1 cellular context compared by ENCODE assay signal in the genomic region with DNA sequence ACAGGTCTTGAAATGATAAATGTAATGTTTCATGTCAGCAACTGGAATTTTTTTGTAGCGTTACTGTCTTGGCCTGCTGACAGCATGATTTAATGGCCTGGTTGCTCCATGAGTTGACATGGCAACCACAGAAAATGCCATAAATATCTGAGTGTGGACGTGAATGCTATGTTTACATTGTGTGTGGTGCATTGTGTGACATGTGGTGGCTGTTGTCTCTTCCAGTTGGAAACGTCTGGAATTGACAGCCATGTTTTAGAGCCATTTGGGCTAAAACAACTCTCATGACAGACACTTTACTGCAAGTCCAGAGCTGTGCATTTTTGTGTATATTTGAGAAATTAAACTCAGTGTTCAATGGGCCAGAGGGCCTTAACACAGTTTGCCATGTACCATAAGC.
A peak's percentile ranks its signal among the peaks of the same experiment; 100 is the strongest.
TF ChIP-seq lines count a peak whose summit lies in the region.

No MANE protein-coding gene starts in this region.

TF ChIP-seq in K562, 482 proteins besides CTCF, POLR2A, EP300 and RAD21 (continued from another document and continues in another):
- TF ChIP-seq, protein P1, sequence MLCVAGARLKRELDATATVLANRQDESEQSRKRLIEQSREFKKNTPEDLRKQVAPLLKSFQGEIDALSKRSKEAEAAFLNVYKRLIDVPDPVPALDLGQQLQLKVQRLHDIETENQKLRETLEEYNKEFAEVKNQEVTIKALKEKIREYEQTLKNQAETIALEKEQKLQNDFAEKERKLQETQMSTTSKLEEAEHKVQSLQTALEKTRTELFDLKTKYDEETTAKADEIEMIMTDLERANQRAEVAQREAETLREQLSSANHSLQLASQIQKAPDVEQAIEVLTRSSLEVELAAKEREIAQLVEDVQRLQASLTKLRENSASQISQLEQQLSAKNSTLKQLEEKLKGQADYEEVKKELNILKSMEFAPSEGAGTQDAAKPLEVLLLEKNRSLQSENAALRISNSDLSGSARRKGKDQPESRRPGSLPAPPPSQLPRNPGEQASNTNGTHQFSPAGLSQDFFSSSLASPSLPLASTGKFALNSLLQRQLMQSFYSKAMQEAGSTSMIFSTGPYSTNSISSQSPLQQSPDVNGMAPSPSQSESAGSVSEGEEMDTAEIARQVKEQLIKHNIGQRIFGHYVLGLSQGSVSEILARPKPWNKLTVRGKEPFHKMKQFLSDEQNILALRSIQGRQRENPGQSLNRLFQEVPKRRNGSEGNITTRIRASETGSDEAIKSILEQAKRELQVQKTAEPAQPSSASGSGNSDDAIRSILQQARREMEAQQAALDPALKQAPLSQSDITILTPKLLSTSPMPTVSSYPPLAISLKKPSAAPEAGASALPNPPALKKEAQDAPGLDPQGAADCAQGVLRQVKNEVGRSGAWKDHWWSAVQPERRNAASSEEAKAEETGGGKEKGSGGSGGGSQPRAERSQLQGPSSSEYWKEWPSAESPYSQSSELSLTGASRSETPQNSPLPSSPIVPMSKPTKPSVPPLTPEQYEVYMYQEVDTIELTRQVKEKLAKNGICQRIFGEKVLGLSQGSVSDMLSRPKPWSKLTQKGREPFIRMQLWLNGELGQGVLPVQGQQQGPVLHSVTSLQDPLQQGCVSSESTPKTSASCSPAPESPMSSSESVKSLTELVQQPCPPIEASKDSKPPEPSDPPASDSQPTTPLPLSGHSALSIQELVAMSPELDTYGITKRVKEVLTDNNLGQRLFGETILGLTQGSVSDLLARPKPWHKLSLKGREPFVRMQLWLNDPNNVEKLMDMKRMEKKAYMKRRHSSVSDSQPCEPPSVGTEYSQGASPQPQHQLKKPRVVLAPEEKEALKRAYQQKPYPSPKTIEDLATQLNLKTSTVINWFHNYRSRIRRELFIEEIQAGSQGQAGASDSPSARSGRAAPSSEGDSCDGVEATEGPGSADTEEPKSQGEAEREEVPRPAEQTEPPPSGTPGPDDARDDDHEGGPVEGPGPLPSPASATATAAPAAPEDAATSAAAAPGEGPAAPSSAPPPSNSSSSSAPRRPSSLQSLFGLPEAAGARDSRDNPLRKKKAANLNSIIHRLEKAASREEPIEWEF (CRISPR knock-in tag; IDR thresholded peaks at IDR 0.05): peak; percentile 65; the same call in 1 of the 2 replicates
- 0 out of 2 replicates have a peak, but pooled peaks have one; percentile 55 for TF ChIP-seq E2F3 (CRISPR knock-in tag; IDR thresholded peaks at IDR 0.05)
- TF ChIP-seq, protein P2, sequence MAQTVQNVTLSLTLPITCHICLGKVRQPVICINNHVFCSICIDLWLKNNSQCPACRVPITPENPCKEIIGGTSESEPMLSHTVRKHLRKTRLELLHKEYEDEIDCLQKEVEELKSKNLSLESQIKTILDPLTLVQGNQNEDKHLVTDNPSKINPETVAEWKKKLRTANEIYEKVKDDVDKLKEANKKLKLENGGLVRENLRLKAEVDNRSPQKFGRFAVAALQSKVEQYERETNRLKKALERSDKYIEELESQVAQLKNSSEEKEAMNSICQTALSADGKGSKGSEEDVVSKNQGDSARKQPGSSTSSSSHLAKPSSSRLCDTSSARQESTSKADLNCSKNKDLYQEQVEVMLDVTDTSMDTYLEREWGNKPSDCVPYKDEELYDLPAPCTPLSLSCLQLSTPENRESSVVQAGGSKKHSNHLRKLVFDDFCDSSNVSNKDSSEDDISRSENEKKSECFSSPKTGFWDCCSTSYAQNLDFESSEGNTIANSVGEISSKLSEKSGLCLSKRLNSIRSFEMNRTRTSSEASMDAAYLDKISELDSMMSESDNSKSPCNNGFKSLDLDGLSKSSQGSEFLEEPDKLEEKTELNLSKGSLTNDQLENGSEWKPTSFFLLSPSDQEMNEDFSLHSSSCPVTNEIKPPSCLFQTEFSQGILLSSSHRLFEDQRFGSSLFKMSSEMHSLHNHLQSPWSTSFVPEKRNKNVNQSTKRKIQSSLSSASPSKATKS (CRISPR knock-in tag; IDR thresholded peaks at IDR 0.05): no peak
- TF ChIP-seq, protein P3, sequence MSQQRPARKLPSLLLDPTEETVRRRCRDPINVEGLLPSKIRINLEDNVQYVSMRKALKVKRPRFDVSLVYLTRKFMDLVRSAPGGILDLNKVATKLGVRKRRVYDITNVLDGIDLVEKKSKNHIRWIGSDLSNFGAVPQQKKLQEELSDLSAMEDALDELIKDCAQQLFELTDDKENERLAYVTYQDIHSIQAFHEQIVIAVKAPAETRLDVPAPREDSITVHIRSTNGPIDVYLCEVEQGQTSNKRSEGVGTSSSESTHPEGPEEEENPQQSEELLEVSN (IDR thresholded peaks at IDR 0.05; ENCODE audit: borderline replicate concordance in 1 of 2, extremely low read depth in 1 of 2, insufficient read depth in 1 of 2, insufficient read length in 1 of 2, low read depth in 1 of 2, low read length in 1 of 2, poor library complexity in 1 of 2, severe bottlenecking in 1 of 2): peak; percentile 32 to 56
- no peak for TF ChIP-seq EWSR1 (IDR thresholded peaks at IDR 0.05; ENCODE audit: borderline replicate concordance, low read depth, partially characterized antibody)
- TF ChIP-seq SREBF2 (CRISPR knock-in tag; IDR thresholded peaks at IDR 0.05): no peak
- no peak for TF ChIP-seq HNRNPUL1 (IDR thresholded peaks at IDR 0.05; ENCODE audit: low read length)
- TF ChIP-seq NBN (IDR thresholded peaks at IDR 0.05; ENCODE audit: low read depth): no peak
- no peak for TF ChIP-seq SLC30A9 (CRISPR knock-in tag; IDR thresholded peaks at IDR 0.05)
- TF ChIP-seq, protein P4, sequence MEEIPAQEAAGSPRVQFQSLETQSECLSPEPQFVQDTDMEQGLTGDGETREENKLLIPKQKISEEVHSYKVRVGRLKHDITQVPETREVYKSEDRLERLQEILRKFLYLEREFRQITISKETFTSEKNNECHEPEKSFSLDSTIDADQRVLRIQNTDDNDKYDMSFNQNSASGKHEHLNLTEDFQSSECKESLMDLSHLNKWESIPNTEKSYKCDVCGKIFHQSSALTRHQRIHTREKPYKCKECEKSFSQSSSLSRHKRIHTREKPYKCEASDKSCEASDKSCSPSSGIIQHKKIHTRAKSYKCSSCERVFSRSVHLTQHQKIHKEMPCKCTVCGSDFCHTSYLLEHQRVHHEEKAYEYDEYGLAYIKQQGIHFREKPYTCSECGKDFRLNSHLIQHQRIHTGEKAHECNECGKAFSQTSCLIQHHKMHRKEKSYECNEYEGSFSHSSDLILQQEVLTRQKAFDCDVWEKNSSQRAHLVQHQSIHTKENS (CRISPR knock-in tag; IDR thresholded peaks at IDR 0.05): no peak
- TF ChIP-seq, protein P5, sequence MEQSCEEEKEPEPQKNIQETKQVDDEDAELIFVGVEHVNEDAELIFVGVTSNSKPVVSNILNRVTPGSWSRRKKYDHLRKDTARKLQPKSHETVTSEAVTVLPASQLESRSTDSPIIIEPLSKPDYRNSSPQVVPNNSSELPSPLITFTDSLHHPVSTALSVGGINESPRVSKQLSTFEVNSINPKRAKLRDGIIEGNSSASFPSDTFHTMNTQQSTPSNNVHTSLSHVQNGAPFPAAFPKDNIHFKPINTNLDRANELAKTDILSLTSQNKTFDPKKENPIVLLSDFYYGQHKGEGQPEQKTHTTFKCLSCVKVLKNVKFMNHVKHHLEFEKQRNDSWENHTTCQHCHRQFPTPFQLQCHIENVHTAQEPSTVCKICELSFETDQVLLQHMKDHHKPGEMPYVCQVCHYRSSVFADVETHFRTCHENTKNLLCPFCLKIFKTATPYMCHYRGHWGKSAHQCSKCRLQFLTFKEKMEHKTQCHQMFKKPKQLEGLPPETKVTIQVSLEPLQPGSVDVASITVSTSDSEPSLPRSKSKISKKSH (CRISPR knock-in tag; IDR thresholded peaks at IDR 0.05): no peak
- no peak for TF ChIP-seq TAF7 (tag; IDR thresholded peaks at IDR 0.05)
- TF ChIP-seq, protein P6, sequence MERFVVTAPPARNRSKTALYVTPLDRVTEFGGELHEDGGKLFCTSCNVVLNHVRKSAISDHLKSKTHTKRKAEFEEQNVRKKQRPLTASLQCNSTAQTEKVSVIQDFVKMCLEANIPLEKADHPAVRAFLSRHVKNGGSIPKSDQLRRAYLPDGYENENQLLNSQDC (CRISPR knock-in tag; IDR thresholded peaks at IDR 0.05): no peak
- TF ChIP-seq, protein P7, sequence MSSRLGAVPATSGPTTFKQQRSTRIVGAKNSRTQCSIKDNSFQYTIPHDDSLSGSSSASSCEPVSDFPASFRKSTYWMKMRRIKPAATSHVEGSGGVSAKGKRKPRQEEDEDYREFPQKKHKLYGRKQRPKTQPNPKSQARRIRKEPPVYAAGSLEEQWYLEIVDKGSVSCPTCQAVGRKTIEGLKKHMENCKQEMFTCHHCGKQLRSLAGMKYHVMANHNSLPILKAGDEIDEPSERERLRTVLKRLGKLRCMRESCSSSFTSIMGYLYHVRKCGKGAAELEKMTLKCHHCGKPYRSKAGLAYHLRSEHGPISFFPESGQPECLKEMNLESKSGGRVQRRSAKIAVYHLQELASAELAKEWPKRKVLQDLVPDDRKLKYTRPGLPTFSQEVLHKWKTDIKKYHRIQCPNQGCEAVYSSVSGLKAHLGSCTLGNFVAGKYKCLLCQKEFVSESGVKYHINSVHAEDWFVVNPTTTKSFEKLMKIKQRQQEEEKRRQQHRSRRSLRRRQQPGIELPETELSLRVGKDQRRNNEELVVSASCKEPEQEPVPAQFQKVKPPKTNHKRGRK (tag; IDR thresholded peaks at IDR 0.05): no peak
- TF ChIP-seq KLF16 (IDR thresholded peaks at IDR 0.05): no peak
- TF ChIP-seq, protein P8, sequence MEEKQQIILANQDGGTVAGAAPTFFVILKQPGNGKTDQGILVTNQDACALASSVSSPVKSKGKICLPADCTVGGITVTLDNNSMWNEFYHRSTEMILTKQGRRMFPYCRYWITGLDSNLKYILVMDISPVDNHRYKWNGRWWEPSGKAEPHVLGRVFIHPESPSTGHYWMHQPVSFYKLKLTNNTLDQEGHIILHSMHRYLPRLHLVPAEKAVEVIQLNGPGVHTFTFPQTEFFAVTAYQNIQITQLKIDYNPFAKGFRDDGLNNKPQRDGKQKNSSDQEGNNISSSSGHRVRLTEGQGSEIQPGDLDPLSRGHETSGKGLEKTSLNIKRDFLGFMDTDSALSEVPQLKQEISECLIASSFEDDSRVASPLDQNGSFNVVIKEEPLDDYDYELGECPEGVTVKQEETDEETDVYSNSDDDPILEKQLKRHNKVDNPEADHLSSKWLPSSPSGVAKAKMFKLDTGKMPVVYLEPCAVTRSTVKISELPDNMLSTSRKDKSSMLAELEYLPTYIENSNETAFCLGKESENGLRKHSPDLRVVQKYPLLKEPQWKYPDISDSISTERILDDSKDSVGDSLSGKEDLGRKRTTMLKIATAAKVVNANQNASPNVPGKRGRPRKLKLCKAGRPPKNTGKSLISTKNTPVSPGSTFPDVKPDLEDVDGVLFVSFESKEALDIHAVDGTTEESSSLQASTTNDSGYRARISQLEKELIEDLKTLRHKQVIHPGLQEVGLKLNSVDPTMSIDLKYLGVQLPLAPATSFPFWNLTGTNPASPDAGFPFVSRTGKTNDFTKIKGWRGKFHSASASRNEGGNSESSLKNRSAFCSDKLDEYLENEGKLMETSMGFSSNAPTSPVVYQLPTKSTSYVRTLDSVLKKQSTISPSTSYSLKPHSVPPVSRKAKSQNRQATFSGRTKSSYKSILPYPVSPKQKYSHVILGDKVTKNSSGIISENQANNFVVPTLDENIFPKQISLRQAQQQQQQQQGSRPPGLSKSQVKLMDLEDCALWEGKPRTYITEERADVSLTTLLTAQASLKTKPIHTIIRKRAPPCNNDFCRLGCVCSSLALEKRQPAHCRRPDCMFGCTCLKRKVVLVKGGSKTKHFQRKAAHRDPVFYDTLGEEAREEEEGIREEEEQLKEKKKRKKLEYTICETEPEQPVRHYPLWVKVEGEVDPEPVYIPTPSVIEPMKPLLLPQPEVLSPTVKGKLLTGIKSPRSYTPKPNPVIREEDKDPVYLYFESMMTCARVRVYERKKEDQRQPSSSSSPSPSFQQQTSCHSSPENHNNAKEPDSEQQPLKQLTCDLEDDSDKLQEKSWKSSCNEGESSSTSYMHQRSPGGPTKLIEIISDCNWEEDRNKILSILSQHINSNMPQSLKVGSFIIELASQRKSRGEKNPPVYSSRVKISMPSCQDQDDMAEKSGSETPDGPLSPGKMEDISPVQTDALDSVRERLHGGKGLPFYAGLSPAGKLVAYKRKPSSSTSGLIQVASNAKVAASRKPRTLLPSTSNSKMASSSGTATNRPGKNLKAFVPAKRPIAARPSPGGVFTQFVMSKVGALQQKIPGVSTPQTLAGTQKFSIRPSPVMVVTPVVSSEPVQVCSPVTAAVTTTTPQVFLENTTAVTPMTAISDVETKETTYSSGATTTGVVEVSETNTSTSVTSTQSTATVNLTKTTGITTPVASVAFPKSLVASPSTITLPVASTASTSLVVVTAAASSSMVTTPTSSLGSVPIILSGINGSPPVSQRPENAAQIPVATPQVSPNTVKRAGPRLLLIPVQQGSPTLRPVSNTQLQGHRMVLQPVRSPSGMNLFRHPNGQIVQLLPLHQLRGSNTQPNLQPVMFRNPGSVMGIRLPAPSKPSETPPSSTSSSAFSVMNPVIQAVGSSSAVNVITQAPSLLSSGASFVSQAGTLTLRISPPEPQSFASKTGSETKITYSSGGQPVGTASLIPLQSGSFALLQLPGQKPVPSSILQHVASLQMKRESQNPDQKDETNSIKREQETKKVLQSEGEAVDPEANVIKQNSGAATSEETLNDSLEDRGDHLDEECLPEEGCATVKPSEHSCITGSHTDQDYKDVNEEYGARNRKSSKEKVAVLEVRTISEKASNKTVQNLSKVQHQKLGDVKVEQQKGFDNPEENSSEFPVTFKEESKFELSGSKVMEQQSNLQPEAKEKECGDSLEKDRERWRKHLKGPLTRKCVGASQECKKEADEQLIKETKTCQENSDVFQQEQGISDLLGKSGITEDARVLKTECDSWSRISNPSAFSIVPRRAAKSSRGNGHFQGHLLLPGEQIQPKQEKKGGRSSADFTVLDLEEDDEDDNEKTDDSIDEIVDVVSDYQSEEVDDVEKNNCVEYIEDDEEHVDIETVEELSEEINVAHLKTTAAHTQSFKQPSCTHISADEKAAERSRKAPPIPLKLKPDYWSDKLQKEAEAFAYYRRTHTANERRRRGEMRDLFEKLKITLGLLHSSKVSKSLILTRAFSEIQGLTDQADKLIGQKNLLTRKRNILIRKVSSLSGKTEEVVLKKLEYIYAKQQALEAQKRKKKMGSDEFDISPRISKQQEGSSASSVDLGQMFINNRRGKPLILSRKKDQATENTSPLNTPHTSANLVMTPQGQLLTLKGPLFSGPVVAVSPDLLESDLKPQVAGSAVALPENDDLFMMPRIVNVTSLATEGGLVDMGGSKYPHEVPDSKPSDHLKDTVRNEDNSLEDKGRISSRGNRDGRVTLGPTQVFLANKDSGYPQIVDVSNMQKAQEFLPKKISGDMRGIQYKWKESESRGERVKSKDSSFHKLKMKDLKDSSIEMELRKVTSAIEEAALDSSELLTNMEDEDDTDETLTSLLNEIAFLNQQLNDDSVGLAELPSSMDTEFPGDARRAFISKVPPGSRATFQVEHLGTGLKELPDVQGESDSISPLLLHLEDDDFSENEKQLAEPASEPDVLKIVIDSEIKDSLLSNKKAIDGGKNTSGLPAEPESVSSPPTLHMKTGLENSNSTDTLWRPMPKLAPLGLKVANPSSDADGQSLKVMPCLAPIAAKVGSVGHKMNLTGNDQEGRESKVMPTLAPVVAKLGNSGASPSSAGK (IDR thresholded peaks at IDR 0.05): peak; percentile 77
- TF ChIP-seq, protein P9, sequence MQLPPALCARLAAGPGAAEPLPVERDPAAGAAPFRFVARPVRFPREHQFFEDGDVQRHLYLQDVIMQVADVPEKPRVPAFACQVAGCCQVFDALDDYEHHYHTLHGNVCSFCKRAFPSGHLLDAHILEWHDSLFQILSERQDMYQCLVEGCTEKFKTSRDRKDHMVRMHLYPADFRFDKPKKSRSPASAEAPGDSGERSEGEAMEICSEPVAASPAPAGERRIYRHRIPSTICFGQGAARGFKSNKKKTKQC (CRISPR knock-in tag; IDR thresholded peaks at IDR 0.05): no peak
- TF ChIP-seq NFRKB (IDR thresholded peaks at IDR 0.05; ENCODE audit: low read depth): peak; percentile 86
- peak; percentile 76; the same call in 1 of the 2 replicates for TF ChIP-seq ZNF445 (CRISPR knock-in tag; IDR thresholded peaks at IDR 0.05; ENCODE audit: low read depth)
- no peak for TF ChIP-seq ZC3H11A (IDR thresholded peaks at IDR 0.05; ENCODE audit: low read depth, low read length)
- 0 out of 2 replicates have a peak, but pooled peaks have one; percentile 37 for TF ChIP-seq ZNF140 (CRISPR knock-in tag; IDR thresholded peaks at IDR 0.05)
